17 cellular contexts compared by ENCODE assay signal in genomic region chr1:110893908-110894490, GRCh38. TPM values are rescaled to one million over a fixed set of nuclear protein-coding genes. Genes with fewer than 3 reads are reported as not detected.
DNase-seq lines count a peak whose midpoint lies in the region; ATAC-seq and TF ChIP-seq lines count a peak whose summit lies in the region.
"Had no signal": no experiment of that assay in that cellular context is flagged by ENCODE, and none has a peak within 500 bp of the region (broad histone marks: within the 10 kb centered on the region; RNA-seq: fewer than 3 reads in every experiment).

No MANE protein-coding gene starts in this region.

- peaks cover 83% of the 10 kb centered on the region for H3K4me1 Mint-ChIP-seq in T-helper 1 cell treated with Interleukin-12 subunit alpha and Interleukin-12 subunit beta and Interleukin-4 antibody, amounts not matched to agents 30 μg/mL and 1 μg/mL, for 36 hours (ENCODE audit: low read depth)
- peaks cover 91 to 100% (median 99%) of the 10 kb centered on the region in 3 donors for H3K4me1 Mint-ChIP-seq in CD8-positive, alpha-beta memory T cell
- peaks cover 71 to 78% (median 74%) of the 10 kb centered on the region in 3 donors for H3K4me1 Mint-ChIP-seq in naive B cell

- H3K9me3 Mint-ChIP-seq in T-helper 1 cell treated with Interleukin-12 subunit alpha and Interleukin-12 subunit beta and Interleukin-4 antibody, amounts not matched to agents 30 μg/mL and 1 μg/mL, for 36 hours = no peaks in the 10 kb centered on the region
- no peaks in the 10 kb centered on the region for H3K9me3 Mint-ChIP-seq in CD8-positive, alpha-beta memory T cell
- no peaks in the 10 kb centered on the region for H3K9me3 Mint-ChIP-seq in naive B cell

- ATAC-seq in naive B cell (ENCODE audit: low read depth in 2 of 2) (peak in 1 of 2 donors; percentile 45), HG03095 (IDR thresholded peaks at IDR 0.05; ENCODE audit: unreplicated experiment) (no peak)
- ATAC-seq: left ventricle myocardium superior had no signal

- H3K4me1 ChIP-seq in CD8-positive, alpha-beta memory T cell (ENCODE audit: insufficient read depth, low read length) = peaks cover 84% of the 10 kb centered on the region
- H3K4me1 ChIP-seq: SJSA1 had no signal

- CTCF ChIA-PET in CD8-positive, alpha-beta memory T cell (lab: Charles Lee) = no interaction called here

- H3K4me3 ChIP-seq in CD8-positive, alpha-beta memory T cell (ENCODE audit: low read length) = no peak overlapping the region
- H3K4me3 ChIP-seq: SJSA1, smooth muscle cell had no signal

- H3K36me3 ChIP-seq in CD8-positive, alpha-beta memory T cell (ENCODE audit: insufficient read depth, low read length) = peaks cover 60% of the 10 kb centered on the region
- H3K36me3 ChIP-seq: SJSA1 had no signal

- DNase-seq in T-helper 1 cell (no peak), naive B cell (no peak), T1000 (lab: John Stamatoyannopoulos, UW) (no peak), cerebellar nuclear complex (lab: John Stamatoyannopoulos, UW) (no peak)
- DNase-seq in CD8-positive, alpha-beta memory T cell = no peak
- DNase-seq: left ventricle myocardium superior; NCI-H146; stimulated activated naive CD4-positive, alpha-beta T cell treated with Interleukin-2 at 50 U/mL for 16 hours had no signal

- H3K27me3 ChIP-seq in CD8-positive, alpha-beta memory T cell (ENCODE audit: insufficient read depth, low read length, poor library complexity, severe bottlenecking) = no peaks in the 10 kb centered on the region

- POLR2A ChIA-PET in CD8-positive, alpha-beta memory T cell (lab: Charles Lee) = no interaction called here

- no peaks in the 10 kb centered on the region for H3K9me3 ChIP-seq in CD8-positive, alpha-beta memory T cell (ENCODE audit: low read length)
- H3K9me3 ChIP-seq: SJSA1 had no signal

- peak; percentile 30; the same call in 1 of the 2 replicates for TF ChIP-seq CTCF in VCaP (conservative IDR thresholded peaks at IDR 0.05)

- H3K27me3 Mint-ChIP-seq in T-helper 1 cell treated with Interleukin-12 subunit alpha and Interleukin-12 subunit beta and Interleukin-4 antibody, amounts not matched to agents 30 μg/mL and 1 μg/mL, for 36 hours (ENCODE audit: low read depth) = no peaks in the 10 kb centered on the region
- no peaks in the 10 kb centered on the region for H3K27me3 Mint-ChIP-seq in CD8-positive, alpha-beta memory T cell
- H3K27me3 Mint-ChIP-seq in naive B cell = no peaks in the 10 kb centered on the region
- H3K27me3 Mint-ChIP-seq: progenitor cell of endocrine pancreas had no signal

- H3K27ac Mint-ChIP-seq in T-helper 1 cell treated with Interleukin-12 subunit alpha and Interleukin-12 subunit beta and Interleukin-4 antibody, amounts not matched to agents 30 μg/mL and 1 μg/mL, for 36 hours = peak overlapping the region; percentile 36
- peak overlapping the region; percentile 67 to 92 (median 88) for H3K27ac Mint-ChIP-seq in CD8-positive, alpha-beta memory T cell
- peak overlapping the region in 5 of 6 donors; percentile 76 to 91 (median 84) for H3K27ac Mint-ChIP-seq in naive B cell
- H3K27ac Mint-ChIP-seq: progenitor cell of endocrine pancreas had no signal

- H3K36me3 Mint-ChIP-seq in T-helper 1 cell treated with Interleukin-12 subunit alpha and Interleukin-12 subunit beta and Interleukin-4 antibody, amounts not matched to agents 30 μg/mL and 1 μg/mL, for 36 hours (ENCODE audit: low read depth) = peaks cover 71% of the 10 kb centered on the region
- H3K36me3 Mint-ChIP-seq in CD8-positive, alpha-beta memory T cell = peaks cover 20 to 88% (median 52%) of the 10 kb centered on the region in 3 donors
- peaks cover 47 to 63% of the 10 kb centered on the region in 2 donors for H3K36me3 Mint-ChIP-seq in naive B cell

- H3K4me3 Mint-ChIP-seq in T-helper 1 cell treated with Interleukin-12 subunit alpha and Interleukin-12 subunit beta and Interleukin-4 antibody, amounts not matched to agents 30 μg/mL and 1 μg/mL, for 36 hours = peak overlapping the region; percentile 1
- H3K4me3 Mint-ChIP-seq in CD8-positive, alpha-beta memory T cell = peak overlapping the region in 6 of 7 donors; percentile 14 to 75 (median 46)
- H3K4me3 Mint-ChIP-seq in naive B cell = peak overlapping the region in 2 of 8 donors; percentile 2 to 14

- no peak overlapping the region for H3K27ac ChIP-seq in CD8-positive, alpha-beta memory T cell (ENCODE audit: low read depth, low read length)
- H3K27ac ChIP-seq in VCaP = no peak overlapping the region
- H3K27ac ChIP-seq: SJSA1 had no signal

RNA-seq across cellular contexts. Expression of gene CD53, which starts 21.1 kb away (rescaled TPM):
- total RNA-seq in CD8-positive, alpha-beta memory T cell = 100 to 1,000 TPM; 190 to 194 TPM
- 1,104 TPM for polyA plus RNA-seq in CD8-positive, alpha-beta memory T cell
- polyA plus RNA-seq in naive B cell (ENCODE audit: low read depth in 6 of 6) = 1,000 to 10,000 TPM; 1,145 to 1,609 (median 1,337) TPM
- total RNA-seq: chondrocyte, endothelial cell of umbilical vein, myocyte, progenitor cell of endocrine pancreas, SJSA1, smooth muscle cell had no signal
- polyA plus RNA-seq: smooth muscle cell had no signal

Comparison
In these comparisons a context has a peak if more than half of its experiments do, and no peak if none do; other contexts are left out.
1. H3K27ac Mint-ChIP-seq: peak in every context shown above with its lines; median percentile 88 in CD8-positive, alpha-beta memory T cell; 84 in naive B cell; 36 in T-helper 1 cell treated with Interleukin-12 subunit alpha and Interleukin-12 subunit beta and Interleukin-4 antibody, amounts not matched to agents 30 μg/mL and 1 μg/mL, for 36 hours.